ENCODE assay signal across 10 cellular contexts in genomic region chr15:56984681-56985515, GRCh38.
DNase-seq lines count a peak whose midpoint lies in the region; ATAC-seq and TF ChIP-seq lines count a peak whose summit lies in the region.
"Had no signal": no experiment of that assay in that cellular context is flagged by ENCODE, and none has a peak within 500 bp of the region (broad histone marks: within the 10 kb centered on the region; RNA-seq: fewer than 3 reads in every experiment).

No MANE protein-coding gene starts in this region.

- H3K4me1 Mint-ChIP-seq in activated B cell treated with CpG ODN at 0.5 μM for 24 hours, result peaks cover 57% of the 10 kb centered on the region
- H3K4me1 Mint-ChIP-seq in activated T-helper 2 cell treated with anti-CD3 and anti-CD28 coated beads, Interferon-gamma antibody, Interleukin-2, Interleukin-4, amounts not matched to agents 10 μg/mL and 5 μg/mL and 100 μg/mL, durations not matched to agents 14 hours and 24 hours and 36 hours (ENCODE audit: low read depth), result peaks cover 46% of the 10 kb centered on the region

- H3K27ac ChIP-seq in HL-60 (replicated peaks) (no peak overlapping the region), vagina (no peak overlapping the region)

- no peak overlapping the region for H3K4me3 Mint-ChIP-seq in activated B cell treated with CpG ODN at 0.5 μM for 24 hours
- no peak overlapping the region for H3K4me3 Mint-ChIP-seq in activated T-helper 2 cell treated with anti-CD3 and anti-CD28 coated beads, Interferon-gamma antibody, Interleukin-2, Interleukin-4, amounts not matched to agents 10 μg/mL and 5 μg/mL and 100 μg/mL, durations not matched to agents 14 hours and 24 hours and 36 hours (ENCODE audit: low read depth)
- H3K4me3 Mint-ChIP-seq: central memory CD8-positive, alpha-beta T cell had no signal

- H3K36me3 Mint-ChIP-seq in activated B cell treated with CpG ODN at 0.5 μM for 24 hours (ENCODE audit: low read depth), result no peaks in the 10 kb centered on the region
- H3K36me3 Mint-ChIP-seq in activated T-helper 2 cell treated with anti-CD3 and anti-CD28 coated beads, Interferon-gamma antibody, Interleukin-2, Interleukin-4, amounts not matched to agents 10 μg/mL and 5 μg/mL and 100 μg/mL, durations not matched to agents 14 hours and 24 hours and 36 hours (ENCODE audit: low read depth), result no peaks in the 10 kb centered on the region

- peak overlapping the region; percentile 75 for H3K27ac Mint-ChIP-seq in activated B cell treated with CpG ODN at 0.5 μM for 24 hours
- H3K27ac Mint-ChIP-seq in activated T-helper 2 cell treated with anti-CD3 and anti-CD28 coated beads, Interferon-gamma antibody, Interleukin-2, Interleukin-4, amounts not matched to agents 10 μg/mL and 5 μg/mL and 100 μg/mL, durations not matched to agents 14 hours and 24 hours and 36 hours, result no peak overlapping the region

- POLR2A ChIA-PET in activated B cell treated with CpG ODN at 0.5 μM for 24 hours (lab: Charles Lee), result interaction anchor here (1.0 to 1.4 kb wide), 2 partner anchors 67 to 97 kb away, joined by 3 read pairs; partner anchors contain the start of gene TCF12

- ATAC-seq in activated B cell treated with CpG ODN at 0.5 μM for 24 hours (ENCODE audit: low read depth) (peak; percentile 40), HG03565 (IDR thresholded peaks at IDR 0.05; ENCODE audit: unreplicated experiment) (no peak)

- CTCF ChIA-PET in activated B cell treated with CpG ODN at 0.5 μM for 24 hours (lab: Charles Lee), result no interaction called here

- TF ChIP-seq CTCF in HL-60 (IDR thresholded peaks at IDR 0.05; ENCODE audit: insufficient read depth, low read length), result no peak
- no peak for TF ChIP-seq CTCF in activated B cell treated with CpG ODN at 0.5 μM for 24 hours (IDR thresholded peaks at IDR 0.05)
- no peak for TF ChIP-seq CTCF in vagina (IDR thresholded peaks at IDR 0.05)

- TF ChIP-seq POLR2A in vagina (IDR thresholded peaks at IDR 0.05), result no peak

- DNase-seq in AG20443 (ENCODE audit: low spot score) (peak; percentile 14), HL-60 (ENCODE audit: low read depth in 1 of 2, low spot score in 1 of 2) (peak; percentile 10 to 72), activated B cell treated with CpG ODN at 0.5 μM for 24 hours (no peak), lung microvascular endothelial cell (ENCODE audit: low read depth in 2 of 2) (peak; percentile 16 to 51), COR-L47 (lab: John Stamatoyannopoulos, UW) (no peak), vagina (ENCODE audit: extremely low spot score in 2 of 2) (no peak)
- no peak for DNase-seq in activated T-helper 2 cell treated with anti-CD3 and anti-CD28 coated beads, Interferon-gamma antibody, Interleukin-2, Interleukin-4, amounts not matched to agents 10 μg/mL and 5 μg/mL and 100 μg/mL, durations not matched to agents 14 hours and 24 hours and 36 hours (ENCODE audit: low spot score)
- DNase-seq: mesendoderm had no signal

- H3K4me1 ChIP-seq in vagina, result peaks cover 79% of the 10 kb centered on the region

- H3K27me3 Mint-ChIP-seq in activated B cell treated with CpG ODN at 0.5 μM for 24 hours, result no peaks in the 10 kb centered on the region
- H3K27me3 Mint-ChIP-seq in activated T-helper 2 cell treated with anti-CD3 and anti-CD28 coated beads, Interferon-gamma antibody, Interleukin-2, Interleukin-4, amounts not matched to agents 10 μg/mL and 5 μg/mL and 100 μg/mL, durations not matched to agents 14 hours and 24 hours and 36 hours (ENCODE audit: low read depth), result no peaks in the 10 kb centered on the region
- H3K27me3 Mint-ChIP-seq: central memory CD8-positive, alpha-beta T cell had no signal

- no peak overlapping the region for H3K4me3 ChIP-seq in HL-60 (replicated peaks; ENCODE audit: insufficient read depth, low read length)
- H3K4me3 ChIP-seq in vagina, result no peak overlapping the region

- H3K27me3 ChIP-seq in HL-60 (ENCODE audit: insufficient read depth, poor library complexity, severe bottlenecking) (no peaks in the 10 kb centered on the region), vagina (no peaks in the 10 kb centered on the region)

- no peaks in the 10 kb centered on the region for H3K9me3 Mint-ChIP-seq in activated B cell treated with CpG ODN at 0.5 μM for 24 hours
- H3K9me3 Mint-ChIP-seq in activated T-helper 2 cell treated with anti-CD3 and anti-CD28 coated beads, Interferon-gamma antibody, Interleukin-2, Interleukin-4, amounts not matched to agents 10 μg/mL and 5 μg/mL and 100 μg/mL, durations not matched to agents 14 hours and 24 hours and 36 hours, result no peaks in the 10 kb centered on the region
- H3K9me3 Mint-ChIP-seq: central memory CD8-positive, alpha-beta T cell had no signal

- intact Hi-C loops in activated B cell treated with CpG ODN at 0.5 μM for 24 hours (cut with micrococcal nuclease), result no loop called here
- intact Hi-C loops in vagina (cut with DNase I), result no loop called here
- intact Hi-C loops in activated T-helper 2 cell treated with anti-CD3 and anti-CD28 coated beads, Interferon-gamma antibody, Interleukin-2, Interleukin-4, amounts not matched to agents 10 μg/mL and 5 μg/mL and 100 μg/mL, durations not matched to agents 14 hours and 24 hours and 36 hours (cut with micrococcal nuclease), result no loop called here

- H3K36me3 ChIP-seq in vagina, result no peaks in the 10 kb centered on the region

- no peaks in the 10 kb centered on the region for H3K9me3 ChIP-seq in vagina

Comparison
In these comparisons a context has a peak if more than half of its experiments do, and no peak if none do; other contexts are left out.
1. DNase-seq: peak in AG20443 (single experiment), HL-60 (2 of 2) and lung microvascular endothelial cell (2 of 2); none in activated B cell treated with CpG ODN at 0.5 μM for 24 hours (single experiment), COR-L47 (single experiment), vagina (0 of 2) and activated T-helper 2 cell treated with anti-CD3 and anti-CD28 coated beads, Interferon-gamma antibody, Interleukin-2, Interleukin-4, amounts not matched to agents 10 μg/mL and 5 μg/mL and 100 μg/mL, durations not matched to agents 14 hours and 24 hours and 36 hours (single experiment).